ENCODE assay signal across 1 cellular context in the genomic region with DNA sequence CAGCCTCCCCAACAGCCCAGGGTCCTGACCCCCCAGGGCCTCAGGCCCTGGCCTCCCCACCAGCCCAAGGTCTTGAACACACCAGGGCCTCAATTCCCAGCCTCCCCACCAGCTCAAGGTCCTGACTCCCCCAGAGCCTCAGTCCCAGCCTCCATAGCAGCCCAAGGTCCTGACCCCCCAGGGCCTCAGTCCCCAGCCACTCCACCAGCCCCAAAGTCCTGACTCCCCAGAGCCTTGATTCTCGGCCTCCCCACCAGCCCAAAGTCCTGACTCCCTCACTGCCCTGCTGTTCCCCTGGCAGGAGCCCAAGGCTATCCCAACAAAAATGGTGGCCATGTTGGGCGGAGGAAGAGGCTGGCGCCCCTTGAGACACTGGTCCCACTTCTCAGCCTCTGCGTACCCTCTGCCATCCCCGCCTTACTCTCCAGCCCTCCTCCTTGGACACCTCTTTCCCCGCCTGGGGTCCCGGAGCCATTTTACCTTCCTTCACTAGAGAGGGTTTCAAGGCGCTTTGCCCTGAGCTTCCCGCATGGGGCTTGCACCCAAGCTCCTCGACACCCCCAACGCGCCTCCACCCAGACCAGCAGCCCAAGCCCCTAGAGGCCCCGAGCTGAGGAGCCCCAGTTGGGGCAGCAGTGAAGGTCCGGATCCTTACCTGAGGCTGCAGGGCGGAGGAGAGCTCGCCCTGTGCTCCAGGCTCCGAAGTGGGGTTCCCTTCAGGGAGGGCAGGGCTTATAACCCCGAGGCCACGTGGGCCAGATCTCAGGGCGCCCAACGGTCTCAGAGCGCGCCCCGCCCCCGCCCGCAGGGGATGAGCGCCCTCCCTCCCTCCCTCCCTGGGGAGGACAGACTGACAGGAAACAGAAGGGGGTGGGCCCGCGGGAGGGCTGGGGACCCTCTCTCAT.
TF ChIP-seq lines count a peak whose summit lies in the region.

No MANE protein-coding gene starts in this region.

TF ChIP-seq in K562, 482 proteins besides CTCF, POLR2A, EP300 and RAD21 (continued from another document):
- TF ChIP-seq, protein P1, sequence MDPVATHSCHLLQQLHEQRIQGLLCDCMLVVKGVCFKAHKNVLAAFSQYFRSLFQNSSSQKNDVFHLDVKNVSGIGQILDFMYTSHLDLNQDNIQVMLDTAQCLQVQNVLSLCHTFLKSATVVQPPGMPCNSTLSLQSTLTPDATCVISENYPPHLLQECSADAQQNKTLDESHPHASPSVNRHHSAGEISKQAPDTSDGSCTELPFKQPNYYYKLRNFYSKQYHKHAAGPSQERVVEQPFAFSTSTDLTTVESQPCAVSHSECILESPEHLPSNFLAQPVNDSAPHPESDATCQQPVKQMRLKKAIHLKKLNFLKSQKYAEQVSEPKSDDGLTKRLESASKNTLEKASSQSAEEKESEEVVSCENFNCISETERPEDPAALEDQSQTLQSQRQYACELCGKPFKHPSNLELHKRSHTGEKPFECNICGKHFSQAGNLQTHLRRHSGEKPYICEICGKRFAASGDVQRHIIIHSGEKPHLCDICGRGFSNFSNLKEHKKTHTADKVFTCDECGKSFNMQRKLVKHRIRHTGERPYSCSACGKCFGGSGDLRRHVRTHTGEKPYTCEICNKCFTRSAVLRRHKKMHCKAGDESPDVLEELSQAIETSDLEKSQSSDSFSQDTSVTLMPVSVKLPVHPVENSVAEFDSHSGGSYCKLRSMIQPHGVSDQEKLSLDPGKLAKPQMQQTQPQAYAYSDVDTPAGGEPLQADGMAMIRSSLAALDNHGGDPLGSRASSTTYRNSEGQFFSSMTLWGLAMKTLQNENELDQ (CRISPR knock-in tag; IDR thresholded peaks at IDR 0.05; ENCODE audit: borderline replicate concordance) = peak; percentile 75; the same call in 1 of the 2 replicates
- TF ChIP-seq SREBF1 (IDR thresholded peaks at IDR 0.05; ENCODE audit: borderline replicate concordance, low read depth, low read length) = no peak
- no peak for TF ChIP-seq CC2D1A (IDR thresholded peaks at IDR 0.05)
- TF ChIP-seq ZNF41 (CRISPR knock-in tag; conservative IDR thresholded peaks at IDR 0.05) = 0 out of 2 replicates have a peak, but pooled peaks have one; percentile 9
- TF ChIP-seq GABPB1 (CRISPR knock-in tag; IDR thresholded peaks at IDR 0.05) = peak; percentile 60
- peak; percentile 20; the same call in 1 of the 2 replicates for TF ChIP-seq ZSCAN29 (IDR thresholded peaks at IDR 0.05)
- TF ChIP-seq, protein P2, sequence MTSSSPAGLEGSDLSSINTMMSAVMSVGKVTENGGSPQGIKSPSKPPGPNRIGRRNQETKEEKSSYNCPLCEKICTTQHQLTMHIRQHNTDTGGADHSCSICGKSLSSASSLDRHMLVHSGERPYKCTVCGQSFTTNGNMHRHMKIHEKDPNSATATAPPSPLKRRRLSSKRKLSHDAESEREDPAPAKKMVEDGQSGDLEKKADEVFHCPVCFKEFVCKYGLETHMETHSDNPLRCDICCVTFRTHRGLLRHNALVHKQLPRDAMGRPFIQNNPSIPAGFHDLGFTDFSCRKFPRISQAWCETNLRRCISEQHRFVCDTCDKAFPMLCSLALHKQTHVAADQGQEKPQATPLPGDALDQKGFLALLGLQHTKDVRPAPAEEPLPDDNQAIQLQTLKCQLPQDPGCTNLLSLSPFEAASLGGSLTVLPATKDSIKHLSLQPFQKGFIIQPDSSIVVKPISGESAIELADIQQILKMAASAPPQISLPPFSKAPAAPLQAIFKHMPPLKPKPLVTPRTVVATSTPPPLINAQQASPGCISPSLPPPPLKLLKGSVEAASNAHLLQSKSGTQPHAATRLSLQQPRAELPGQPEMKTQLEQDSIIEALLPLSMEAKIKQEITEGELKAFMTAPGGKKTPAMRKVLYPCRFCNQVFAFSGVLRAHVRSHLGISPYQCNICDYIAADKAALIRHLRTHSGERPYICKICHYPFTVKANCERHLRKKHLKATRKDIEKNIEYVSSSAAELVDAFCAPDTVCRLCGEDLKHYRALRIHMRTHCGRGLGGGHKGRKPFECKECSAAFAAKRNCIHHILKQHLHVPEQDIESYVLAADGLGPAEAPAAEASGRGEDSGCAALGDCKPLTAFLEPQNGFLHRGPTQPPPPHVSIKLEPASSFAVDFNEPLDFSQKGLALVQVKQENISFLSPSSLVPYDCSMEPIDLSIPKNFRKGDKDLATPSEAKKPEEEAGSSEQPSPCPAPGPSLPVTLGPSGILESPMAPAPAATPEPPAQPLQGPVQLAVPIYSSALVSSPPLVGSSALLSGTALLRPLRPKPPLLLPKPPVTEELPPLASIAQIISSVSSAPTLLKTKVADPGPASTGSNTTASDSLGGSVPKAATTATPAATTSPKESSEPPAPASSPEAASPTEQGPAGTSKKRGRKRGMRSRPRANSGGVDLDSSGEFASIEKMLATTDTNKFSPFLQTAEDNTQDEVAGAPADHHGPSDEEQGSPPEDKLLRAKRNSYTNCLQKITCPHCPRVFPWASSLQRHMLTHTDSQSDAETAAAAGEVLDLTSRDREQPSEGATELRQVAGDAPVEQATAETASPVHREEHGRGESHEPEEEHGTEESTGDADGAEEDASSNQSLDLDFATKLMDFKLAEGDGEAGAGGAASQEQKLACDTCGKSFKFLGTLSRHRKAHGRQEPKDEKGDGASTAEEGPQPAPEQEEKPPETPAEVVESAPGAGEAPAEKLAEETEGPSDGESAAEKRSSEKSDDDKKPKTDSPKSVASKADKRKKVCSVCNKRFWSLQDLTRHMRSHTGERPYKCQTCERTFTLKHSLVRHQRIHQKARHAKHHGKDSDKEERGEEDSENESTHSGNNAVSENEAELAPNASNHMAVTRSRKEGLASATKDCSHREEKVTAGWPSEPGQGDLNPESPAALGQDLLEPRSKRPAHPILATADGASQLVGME (CRISPR knock-in tag; IDR thresholded peaks at IDR 0.05) = no peak
- TF ChIP-seq, protein P3, sequence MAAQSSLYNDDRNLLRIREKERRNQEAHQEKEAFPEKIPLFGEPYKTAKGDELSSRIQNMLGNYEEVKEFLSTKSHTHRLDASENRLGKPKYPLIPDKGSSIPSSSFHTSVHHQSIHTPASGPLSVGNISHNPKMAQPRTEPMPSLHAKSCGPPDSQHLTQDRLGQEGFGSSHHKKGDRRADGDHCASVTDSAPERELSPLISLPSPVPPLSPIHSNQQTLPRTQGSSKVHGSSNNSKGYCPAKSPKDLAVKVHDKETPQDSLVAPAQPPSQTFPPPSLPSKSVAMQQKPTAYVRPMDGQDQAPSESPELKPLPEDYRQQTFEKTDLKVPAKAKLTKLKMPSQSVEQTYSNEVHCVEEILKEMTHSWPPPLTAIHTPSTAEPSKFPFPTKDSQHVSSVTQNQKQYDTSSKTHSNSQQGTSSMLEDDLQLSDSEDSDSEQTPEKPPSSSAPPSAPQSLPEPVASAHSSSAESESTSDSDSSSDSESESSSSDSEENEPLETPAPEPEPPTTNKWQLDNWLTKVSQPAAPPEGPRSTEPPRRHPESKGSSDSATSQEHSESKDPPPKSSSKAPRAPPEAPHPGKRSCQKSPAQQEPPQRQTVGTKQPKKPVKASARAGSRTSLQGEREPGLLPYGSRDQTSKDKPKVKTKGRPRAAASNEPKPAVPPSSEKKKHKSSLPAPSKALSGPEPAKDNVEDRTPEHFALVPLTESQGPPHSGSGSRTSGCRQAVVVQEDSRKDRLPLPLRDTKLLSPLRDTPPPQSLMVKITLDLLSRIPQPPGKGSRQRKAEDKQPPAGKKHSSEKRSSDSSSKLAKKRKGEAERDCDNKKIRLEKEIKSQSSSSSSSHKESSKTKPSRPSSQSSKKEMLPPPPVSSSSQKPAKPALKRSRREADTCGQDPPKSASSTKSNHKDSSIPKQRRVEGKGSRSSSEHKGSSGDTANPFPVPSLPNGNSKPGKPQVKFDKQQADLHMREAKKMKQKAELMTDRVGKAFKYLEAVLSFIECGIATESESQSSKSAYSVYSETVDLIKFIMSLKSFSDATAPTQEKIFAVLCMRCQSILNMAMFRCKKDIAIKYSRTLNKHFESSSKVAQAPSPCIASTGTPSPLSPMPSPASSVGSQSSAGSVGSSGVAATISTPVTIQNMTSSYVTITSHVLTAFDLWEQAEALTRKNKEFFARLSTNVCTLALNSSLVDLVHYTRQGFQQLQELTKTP (IDR thresholded peaks at IDR 0.05; ENCODE audit: low read depth in 1 of 2, partially characterized antibody in 2 of 2) = peak; percentile 84 to 90
- TF ChIP-seq ZNF584 (CRISPR knock-in tag; IDR thresholded peaks at IDR 0.05; ENCODE audit: low read depth) = no peak
- no peak for TF ChIP-seq POU5F1 (IDR thresholded peaks at IDR 0.05; ENCODE audit: borderline replicate concordance, low read depth, low read length, partially characterized antibody)
- no peak for TF ChIP-seq MIER1 (IDR thresholded peaks at IDR 0.05; ENCODE audit: low read depth)
